Comparison of ENCODE assay signal across 10 cellular contexts in the genomic region with DNA sequence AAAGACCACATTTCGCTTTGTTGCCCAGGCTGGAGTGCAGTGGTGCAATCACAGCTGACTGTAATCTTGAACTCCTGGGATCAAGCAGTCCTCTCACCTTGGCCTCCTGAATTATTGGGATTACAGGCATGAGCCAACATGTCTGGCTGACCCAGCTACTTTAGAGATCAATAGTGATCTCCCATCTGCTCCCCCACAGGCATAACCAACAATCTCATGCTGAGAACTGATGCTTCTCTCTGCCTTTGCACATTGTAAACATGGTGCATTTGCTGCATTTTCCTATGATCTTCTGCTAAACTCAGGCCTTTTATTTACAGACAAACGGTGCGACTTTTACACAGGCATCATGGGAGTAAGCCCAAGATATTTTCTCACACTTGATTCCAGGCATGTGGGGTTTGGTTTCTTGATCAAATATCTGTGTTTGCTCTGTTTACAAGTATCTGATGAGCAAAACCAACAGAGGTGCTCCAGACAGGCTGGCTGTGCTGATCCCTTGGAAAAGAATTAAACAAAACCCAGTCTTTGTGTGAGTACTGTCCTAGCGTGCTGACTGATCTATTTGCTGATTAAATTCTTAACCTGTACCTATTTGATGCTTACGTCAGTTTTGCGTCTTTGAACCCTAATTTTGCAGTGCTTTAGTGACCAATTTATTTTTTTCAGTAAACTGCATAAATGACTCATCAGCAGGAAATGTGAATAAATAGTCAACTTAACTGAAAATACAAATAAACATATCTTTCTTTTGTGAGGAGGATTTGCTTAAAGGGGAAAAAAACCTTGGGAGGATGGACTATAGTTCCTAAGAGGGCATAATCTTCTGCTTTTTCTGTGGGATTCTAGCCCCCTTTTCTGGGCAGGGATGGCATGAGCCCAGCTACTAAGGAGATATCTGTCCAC.
A peak's percentile ranks its signal among the peaks of the same experiment; 100 is the strongest.
DNase-seq lines count a peak whose midpoint lies in the region; ATAC-seq, FAIRE-seq and TF ChIP-seq lines count a peak whose summit lies in the region.
"Had no signal": no experiment of that assay in that cellular context is flagged by ENCODE, and none has a peak within 500 bp of the region (broad histone marks: within the 10 kb centered on the region; RNA-seq: fewer than 3 reads in every experiment).

No MANE protein-coding gene starts in this region.

- H3K4me2 ChIP-seq in SK-N-SH (no peak overlapping the region), keratinocyte (ENCODE audit: control insufficient read depth, extremely low read depth, insufficient read depth, low read depth, low read length) (no peak overlapping the region)

- H3K27ac ChIP-seq in SK-N-SH (ENCODE audit: low read depth in 2 of 2, low read length in 1 of 2) (no peak overlapping the region), keratinocyte (ENCODE audit: control insufficient read depth, insufficient read depth, low read length) (peak overlapping the region; percentile 49)

- DNase-seq in D721Med (ENCODE audit: insufficient read length, low spot score) (no peak), SK-N-SH (no peak), keratinocyte (ENCODE audit: low read depth, low spot score) (no peak), cerebellar nuclear complex (lab: John Stamatoyannopoulos, UW) (no peak), GM10266 (ENCODE audit: extremely low spot score) (no peak)
- no peak for DNase-seq in activated T-cell treated with anti-CD3 and anti-CD28 coated beads, Interleukin-2, amount 50 U/mL, for 1 hour
- DNase-seq: activated CD8-positive, alpha-beta memory T cell treated with anti-CD3 and anti-CD28 coated beads, Interleukin-2, amount 50 U/mL, for 4 hours; GF-D8 had no signal

- TF ChIP-seq CTCF in D721Med (IDR thresholded peaks at IDR 0.05; ENCODE audit: insufficient read depth, missing control alignments) (no peak), SK-N-SH (IDR thresholded peaks at IDR 0.05) (no peak), keratinocyte (optimal IDR thresholded peaks at IDR 0.05 in 1 of 3, IDR thresholded peaks at IDR 0.05 in 1 of 3, conservative IDR thresholded peaks at IDR 0.05 in 1 of 3; ENCODE audit: extremely low read depth in 1 of 3, insufficient read depth in 2 of 3, low read length in 3 of 3) (no peak), GM10266 (IDR thresholded peaks at IDR 0.05; ENCODE audit: control insufficient read depth, insufficient read depth, low read depth, missing control alignments) (no peak)

- TF ChIP-seq RAD21 in SK-N-SH (IDR thresholded peaks at IDR 0.05; ENCODE audit: low read length), result no peak

- H3K36me3 ChIP-seq in SK-N-SH (replicated peaks in 1 of 2; ENCODE audit: control insufficient read depth in 1 of 2, insufficient read depth in 2 of 2, low read length in 1 of 2) (no peaks in the 10 kb centered on the region), keratinocyte (ENCODE audit: control insufficient read depth in 2 of 2, extremely low read depth in 1 of 2, insufficient read depth in 2 of 2, low read length in 2 of 2) (no peaks in the 10 kb centered on the region)

- H3K27me3 ChIP-seq in SK-N-SH (ENCODE audit: insufficient read depth) (no peaks in the 10 kb centered on the region), keratinocyte (ENCODE audit: control insufficient read depth, extremely low read depth, insufficient read depth, low read length) (no peaks in the 10 kb centered on the region)

- POLR2A ChIA-PET in SK-N-SH (lab: Yijun Ruan, JAX), result no interaction called here

- H3K79me2 ChIP-seq in SK-N-SH (ENCODE audit: insufficient read depth) (no peaks in the 10 kb centered on the region), keratinocyte (ENCODE audit: control insufficient read depth, insufficient read depth, low read length) (no peaks in the 10 kb centered on the region)

- FAIRE-seq in D721Med (lab: Jason Lieb, UNC) (peak; percentile 81), keratinocyte (lab: Jason Lieb, UNC) (no peak)

- H3F3A ChIP-seq in SK-N-SH (replicated peaks; ENCODE audit: insufficient read depth), result no peaks in the 10 kb centered on the region

- no peaks in the 10 kb centered on the region for H3K9me1 ChIP-seq in keratinocyte (ENCODE audit: control insufficient read depth, extremely low read depth, insufficient read depth, low read length)

- 85% methylated on average over 6 of the region's 6 CpGs for WGBS in SK-N-SH (ENCODE audit: low lambda C conversion rate)

- ATAC-seq in HG03342 (IDR thresholded peaks at IDR 0.05; ENCODE audit: unreplicated experiment), result peak; percentile 29
- no peak for ATAC-seq in GM18907 (IDR thresholded peaks at IDR 0.05; ENCODE audit: unreplicated experiment)

- H2AFZ ChIP-seq in SK-N-SH (ENCODE audit: low read depth) (no peak overlapping the region), keratinocyte (ENCODE audit: control insufficient read depth, low read length) (no peak overlapping the region)

- peaks cover 0 to 11% of the 10 kb centered on the region in 2 experiments; a peak in 2 of 4 replicates for H3K4me1 ChIP-seq in SK-N-SH (ENCODE audit: control insufficient read depth in 1 of 2, insufficient read depth in 2 of 2, low read depth in 1 of 2, low read length in 1 of 2)
- peaks cover 21% of the 10 kb centered on the region for H3K4me1 ChIP-seq in keratinocyte (ENCODE audit: control insufficient read depth, extremely low read depth, insufficient read depth, low read length)

- H3K9me3 ChIP-seq in SK-N-SH, result no peaks in the 10 kb centered on the region
- no peaks in the 10 kb centered on the region for H3K9me3 ChIP-seq in keratinocyte (ENCODE audit: control insufficient read depth, low read depth, low read length)

- H3K9ac ChIP-seq in SK-N-SH, result no peak overlapping the region
- H3K9ac ChIP-seq in keratinocyte (ENCODE audit: control insufficient read depth, extremely low read depth, insufficient read depth, low read length), result no peak overlapping the region

- CTCF ChIA-PET in SK-N-SH (lab: Yijun Ruan, JAX), result no interaction called here

- no peaks in the 10 kb centered on the region for H3K9me2 ChIP-seq in SK-N-SH

- dilution Hi-C loops in keratinocyte (cut with MboI; ENCODE audit: extremely low pct_ligation_motif_present, low sequenced_read_pairs), result no loop called here

- H3K4me3 ChIP-seq in SK-N-SH (ENCODE audit: low read depth in 2 of 2, low read length in 1 of 2), result no peak overlapping the region
- H3K4me3 ChIP-seq in keratinocyte (ENCODE audit: control insufficient read depth in 2 of 3, extremely low read depth in 1 of 3, insufficient read depth in 2 of 3, low read depth in 1 of 3, low read length in 3 of 3), result no peak overlapping the region

- H4K20me1 ChIP-seq in SK-N-SH (ENCODE audit: insufficient read depth) (no peaks in the 10 kb centered on the region), keratinocyte (ENCODE audit: control insufficient read depth, extremely low read depth, insufficient read depth, low read length) (no peaks in the 10 kb centered on the region)

- no peak for TF ChIP-seq EP300 in SK-N-SH (IDR thresholded peaks at IDR 0.05; ENCODE audit: borderline replicate concordance in 1 of 2, low read depth in 1 of 2, low read length in 1 of 2)

TF ChIP-seq in SK-N-SH, 30 proteins besides CTCF, POLR2A, EP300 and RAD21:
- TF ChIP-seq, protein P1, sequence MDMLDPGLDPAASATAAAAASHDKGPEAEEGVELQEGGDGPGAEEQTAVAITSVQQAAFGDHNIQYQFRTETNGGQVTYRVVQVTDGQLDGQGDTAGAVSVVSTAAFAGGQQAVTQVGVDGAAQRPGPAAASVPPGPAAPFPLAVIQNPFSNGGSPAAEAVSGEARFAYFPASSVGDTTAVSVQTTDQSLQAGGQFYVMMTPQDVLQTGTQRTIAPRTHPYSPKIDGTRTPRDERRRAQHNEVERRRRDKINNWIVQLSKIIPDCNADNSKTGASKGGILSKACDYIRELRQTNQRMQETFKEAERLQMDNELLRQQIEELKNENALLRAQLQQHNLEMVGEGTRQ (IDR thresholded peaks at IDR 0.05; ENCODE audit: borderline replicate concordance, low read depth, low read length), result no peak
- TF ChIP-seq FOSL2 (IDR thresholded peaks at IDR 0.05; ENCODE audit: borderline replicate concordance, low read depth) (peak; percentile 26; the same call in 1 of the 2 replicates), JUND (IDR thresholded peaks at IDR 0.05) (0 out of 2 replicates have a peak, but pooled peaks have one; percentile 12), CHD2 (IDR thresholded peaks at IDR 0.05; ENCODE audit: low read length, partially characterized antibody) (no peak)
